ENCODE assay signal across 1 cellular context in genomic region chr1:108503062-108503740, GRCh38.
TF ChIP-seq lines count a peak whose summit lies in the region.

No MANE protein-coding gene starts in this region.

TF ChIP-seq in SK-N-SH, 30 proteins besides CTCF, POLR2A, EP300 and RAD21 (continued from another document):
- TF ChIP-seq USF2 (IDR thresholded peaks at IDR 0.05; ENCODE audit: borderline replicate concordance, low read depth, low read length) (no peak), RCOR1 (IDR thresholded peaks at IDR 0.05; ENCODE audit: low read length) (no peak), NFIC (IDR thresholded peaks at IDR 0.05; ENCODE audit: borderline replicate concordance) (peak; percentile 51), TCF12 (IDR thresholded peaks at IDR 0.05) (peak; percentile 73), TEAD4 (IDR thresholded peaks at IDR 0.05; ENCODE audit: borderline replicate concordance, insufficient read depth) (peak; percentile 78)
- TF ChIP-seq, protein P1, sequence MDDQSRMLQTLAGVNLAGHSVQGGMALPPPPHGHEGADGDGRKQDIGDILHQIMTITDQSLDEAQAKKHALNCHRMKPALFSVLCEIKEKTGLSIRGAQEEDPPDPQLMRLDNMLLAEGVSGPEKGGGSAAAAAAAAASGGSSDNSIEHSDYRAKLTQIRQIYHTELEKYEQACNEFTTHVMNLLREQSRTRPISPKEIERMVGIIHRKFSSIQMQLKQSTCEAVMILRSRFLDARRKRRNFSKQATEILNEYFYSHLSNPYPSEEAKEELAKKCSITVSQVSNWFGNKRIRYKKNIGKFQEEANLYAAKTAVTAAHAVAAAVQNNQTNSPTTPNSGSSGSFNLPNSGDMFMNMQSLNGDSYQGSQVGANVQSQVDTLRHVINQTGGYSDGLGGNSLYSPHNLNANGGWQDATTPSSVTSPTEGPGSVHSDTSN (IDR thresholded peaks at IDR 0.05) = peak; percentile 39; the same call in 1 of the 2 replicates
